Comparison of ENCODE assay signal across 24 cellular contexts in genomic region chr11:63494936-63495335, GRCh38. TPM values are rescaled to one million over a fixed set of nuclear protein-coding genes. Genes with fewer than 3 reads are reported as not detected.
"Had no signal": no experiment of that assay in that cellular context is flagged by ENCODE, and none has a peak within 500 bp of the region (broad histone marks: within the 10 kb centered on the region; RNA-seq: fewer than 3 reads in every experiment).

No MANE protein-coding gene starts in this region.

- H3K36me3 Mint-ChIP-seq: activated naive CD8-positive, alpha-beta T cell treated with anti-CD3 and anti-CD28 coated beads for 36 hours had no signal

- H3K4me3 ChIP-seq: colonic mucosa, dorsolateral prefrontal cortex, esophagus muscularis mucosa, suprapubic skin, vagina had no signal

- H3K4me1 ChIP-seq: colonic mucosa had no signal

- H3K4me3 Mint-ChIP-seq: activated naive CD8-positive, alpha-beta T cell treated with anti-CD3 and anti-CD28 coated beads for 36 hours; activated T-cell treated with anti-CD3 and anti-CD28 coated beads, Interleukin-2, amount 50 U/mL, for 24 hours; effector memory CD8-positive, alpha-beta T cell; memory B cell; naive thymus-derived CD4-positive, alpha-beta T cell; neural crest cell had no signal

- H3K27ac Mint-ChIP-seq: activated naive CD8-positive, alpha-beta T cell treated with anti-CD3 and anti-CD28 coated beads for 36 hours; activated T-cell treated with anti-CD3 and anti-CD28 coated beads, Interleukin-2, amount 50 U/mL, for 24 hours; activated T-helper 2 cell treated with anti-CD3 and anti-CD28 coated beads, Interferon-gamma antibody, Interleukin-2, Interleukin-4, amounts not matched to agents 10 μg/mL and 5 μg/mL and 100 μg/mL, durations not matched to agents 14 hours and 24 hours and 36 hours; effector memory CD8-positive, alpha-beta T cell; memory B cell had no signal

- ATAC-seq: activated CD4-positive, CD25-positive, alpha-beta regulatory T cell treated with anti-CD3 and anti-CD28 coated beads, Interleukin-2, amount 50 U/mL, for 24 hours; effector memory CD8-positive, alpha-beta T cell; left ventricle myocardium superior; naive thymus-derived CD4-positive, alpha-beta T cell; stimulated activated naive CD8-positive, alpha-beta T cell treated with anti-CD3 and anti-CD28 coated beads, Interleukin-15, Interleukin-2, amounts not matched to agents 100 U/mL and 50 U/mL, for 24 hours had no signal

- DNase-seq: activated CD8-positive, alpha-beta memory T cell treated with anti-CD3 and anti-CD28 coated beads, Interleukin-2, amount 50 U/mL, for 4 hours; activated naive CD4-positive, alpha-beta T cell treated with Interleukin-2 at 50 U/mL for 16 hours; activated naive CD8-positive, alpha-beta T cell treated with anti-CD3 and anti-CD28 coated beads for 36 hours; activated T-cell treated with anti-CD3 and anti-CD28 coated beads, Interleukin-2, amount 50 U/mL, for 24 hours; colonic mucosa; dorsolateral prefrontal cortex; effector memory CD8-positive, alpha-beta T cell; hippocampal formation; left ventricle myocardium superior; naive thymus-derived CD4-positive, alpha-beta T cell; stimulated activated CD4-positive, alpha-beta T cell treated with anti-CD3 and anti-CD28 coated beads, Interleukin-4, amount 100 ng/mL, for 4 hours; stimulated activated naive CD8-positive, alpha-beta T cell treated with anti-CD3 and anti-CD28 coated beads, Interleukin-15, Interleukin-2, amounts not matched to agents 100 U/mL and 50 U/mL, for 24 hours; trophoblast cell had no signal

- H3K27me3 ChIP-seq: dorsolateral prefrontal cortex, esophagus muscularis mucosa, suprapubic skin, vagina had no signal

- H3K9me3 ChIP-seq: colonic mucosa had no signal

- H3K27ac ChIP-seq: colonic mucosa, dorsolateral prefrontal cortex, suprapubic skin, vagina had no signal

- H3K36me3 ChIP-seq: colonic mucosa, esophagus muscularis mucosa, suprapubic skin, vagina had no signal

RNA-seq across cellular contexts. Expression of gene PLAAT5, which starts 4.0 kb away (rescaled TPM):
- total RNA-seq: bronchial epithelial cell; endothelial cell of umbilical vein; T-helper 2 cell treated with Interferon-gamma antibody and Interleukin-4, amounts not matched to agents 100 ng/mL and 5 ng/mL, for 36 hours had no signal
- polyA plus RNA-seq: endothelial cell of umbilical vein; naive thymus-derived CD4-positive, alpha-beta T cell had no signal

RNA-seq across cellular contexts. Expression of gene LGALS12, which starts 10.9 kb away (rescaled TPM):
- total RNA-seq: activated naive CD8-positive, alpha-beta T cell treated with anti-CD3 and anti-CD28 coated beads for 36 hours; bronchial epithelial cell; endothelial cell of umbilical vein; esophagus muscularis mucosa; frontal cortex; neural crest cell had no signal
- polyA plus RNA-seq: endothelial cell of umbilical vein; naive thymus-derived CD4-positive, alpha-beta T cell had no signal

RNA-seq across cellular contexts. Expression of gene PLAAT4, which starts 41.7 kb away (rescaled TPM):
- total RNA-seq: neural crest cell had no signal
